Comparison of ENCODE assay signal across 1 cellular context in the genomic region with DNA sequence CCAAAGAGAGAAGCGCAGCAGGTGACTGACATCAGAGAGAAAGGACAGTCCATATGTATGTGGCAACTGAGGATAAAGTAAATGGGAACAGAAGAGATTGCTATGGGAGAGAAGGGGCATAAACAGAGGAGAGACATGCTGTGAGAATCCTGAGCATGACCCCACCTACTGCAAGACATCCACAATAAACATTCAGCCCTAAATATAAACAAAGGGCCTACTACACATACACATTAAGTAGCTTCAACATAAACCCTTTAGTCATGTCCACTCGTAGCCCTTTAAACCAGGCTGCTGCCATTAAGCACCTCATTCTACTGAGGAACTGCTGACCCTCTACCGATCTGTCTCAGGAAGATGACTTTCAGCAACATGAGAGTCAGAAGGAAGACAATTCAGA.
TF ChIP-seq lines count a peak whose summit lies in the region.

No MANE protein-coding gene starts in this region.

TF ChIP-seq in IMR-90, 13 proteins besides CTCF, POLR2A, EP300 and RAD21:
- TF ChIP-seq, protein P1, sequence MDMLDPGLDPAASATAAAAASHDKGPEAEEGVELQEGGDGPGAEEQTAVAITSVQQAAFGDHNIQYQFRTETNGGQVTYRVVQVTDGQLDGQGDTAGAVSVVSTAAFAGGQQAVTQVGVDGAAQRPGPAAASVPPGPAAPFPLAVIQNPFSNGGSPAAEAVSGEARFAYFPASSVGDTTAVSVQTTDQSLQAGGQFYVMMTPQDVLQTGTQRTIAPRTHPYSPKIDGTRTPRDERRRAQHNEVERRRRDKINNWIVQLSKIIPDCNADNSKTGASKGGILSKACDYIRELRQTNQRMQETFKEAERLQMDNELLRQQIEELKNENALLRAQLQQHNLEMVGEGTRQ (IDR thresholded peaks at IDR 0.05; ENCODE audit: low read depth, low read length), result no peak
- TF ChIP-seq FOS (IDR thresholded peaks at IDR 0.05; ENCODE audit: low read depth, low read length) (no peak), RCOR1 (IDR thresholded peaks at IDR 0.05; ENCODE audit: insufficient replicate concordance, low read length) (no peak), NFE2L2 (IDR thresholded peaks at IDR 0.05; ENCODE audit: low read depth, low read length) (no peak), MAZ (IDR thresholded peaks at IDR 0.05; ENCODE audit: borderline replicate concordance, low read depth, low read length) (no peak), CHD1 (IDR thresholded peaks at IDR 0.05; ENCODE audit: low read depth, low read length) (no peak)
- TF ChIP-seq, protein P2, sequence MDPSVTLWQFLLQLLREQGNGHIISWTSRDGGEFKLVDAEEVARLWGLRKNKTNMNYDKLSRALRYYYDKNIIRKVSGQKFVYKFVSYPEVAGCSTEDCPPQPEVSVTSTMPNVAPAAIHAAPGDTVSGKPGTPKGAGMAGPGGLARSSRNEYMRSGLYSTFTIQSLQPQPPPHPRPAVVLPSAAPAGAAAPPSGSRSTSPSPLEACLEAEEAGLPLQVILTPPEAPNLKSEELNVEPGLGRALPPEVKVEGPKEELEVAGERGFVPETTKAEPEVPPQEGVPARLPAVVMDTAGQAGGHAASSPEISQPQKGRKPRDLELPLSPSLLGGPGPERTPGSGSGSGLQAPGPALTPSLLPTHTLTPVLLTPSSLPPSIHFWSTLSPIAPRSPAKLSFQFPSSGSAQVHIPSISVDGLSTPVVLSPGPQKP (IDR thresholded peaks at IDR 0.05; ENCODE audit: borderline replicate concordance, low read depth, low read length), result no peak
TF ChIP-seq in IMR-90: peak in this region for 0.
